In genomic region chr13:94362411-94362909, GRCh38 we compare ENCODE assay signal across 8 cellular contexts.
A peak's percentile ranks its signal among the peaks of the same experiment; 100 is the strongest.
DNase-seq lines count a peak whose midpoint lies in the region; ATAC-seq and TF ChIP-seq lines count a peak whose summit lies in the region.

No MANE protein-coding gene starts in this region.

- H3K4me1 Mint-ChIP-seq in neural progenitor cell: peaks cover 6% of the 10 kb centered on the region

- no peak overlapping the region for H3K4me3 Mint-ChIP-seq in neural progenitor cell

- H3K36me3 Mint-ChIP-seq in neural progenitor cell: no peaks in the 10 kb centered on the region

- H3K27me3 ChIP-seq in PC-9 (ENCODE audit: insufficient read depth, low read depth): no peaks in the 10 kb centered on the region
- no peaks in the 10 kb centered on the region for H3K27me3 ChIP-seq in fibroblast of lung (ENCODE audit: control insufficient read depth, insufficient read depth, low read length)
- no peaks in the 10 kb centered on the region for H3K27me3 ChIP-seq in neural progenitor cell
- no peaks in the 10 kb centered on the region for H3K27me3 ChIP-seq in suprapubic skin

- TF ChIP-seq CTCF in PC-9 (conservative IDR thresholded peaks at IDR 0.05) (peak; percentile 92), fibroblast of lung (conservative IDR thresholded peaks at IDR 0.05 in 1 of 2, IDR thresholded peaks at IDR 0.05 in 1 of 2; ENCODE audit: low read depth in 1 of 2, low read length in 2 of 2) (peak; percentile 80 to 84), neural progenitor cell (IDR thresholded peaks at IDR 0.05) (peak; percentile 92), suprapubic skin (IDR thresholded peaks at IDR 0.05) (peak; percentile 75 to 83)

- H3K4me3 ChIP-seq in PC-9: no peak overlapping the region
- H3K4me3 ChIP-seq in fibroblast of lung (replicated peaks in 1 of 4; ENCODE audit: control extremely low read depth in 1 of 4, insufficient read depth in 1 of 4, low read depth in 3 of 4, low read length in 4 of 4): no peak overlapping the region
- H3K4me3 ChIP-seq in neural progenitor cell: no peak overlapping the region
- no peak overlapping the region for H3K4me3 ChIP-seq in suprapubic skin

- H3K27ac ChIP-seq in PC-9 (no peak overlapping the region), fibroblast of lung (ENCODE audit: insufficient read depth, low read length) (no peak overlapping the region), neural progenitor cell (no peak overlapping the region), suprapubic skin (no peak overlapping the region)

- no peaks in the 10 kb centered on the region for H3K27me3 Mint-ChIP-seq in neural progenitor cell (ENCODE audit: insufficient read depth, low read depth)

- H4K20me1 ChIP-seq in PC-9 (ENCODE audit: insufficient read depth) (no peaks in the 10 kb centered on the region), fibroblast of lung (ENCODE audit: control insufficient read depth, extremely low read depth, insufficient read depth, low read length) (no peaks in the 10 kb centered on the region), neural progenitor cell (ENCODE audit: low read depth) (no peaks in the 10 kb centered on the region)

- H3K4me1 ChIP-seq in PC-9 (replicated peaks; ENCODE audit: insufficient read depth) (no peaks in the 10 kb centered on the region), fibroblast of lung (ENCODE audit: control insufficient read depth, extremely low read depth, insufficient read depth, low read length) (no peaks in the 10 kb centered on the region), neural progenitor cell (no peaks in the 10 kb centered on the region), suprapubic skin (no peaks in the 10 kb centered on the region)

- POLR2A ChIA-PET in PC-9 (lab: Charles Lee; ENCODE audit: unreplicated experiment): no interaction called here

- H3K4me2 ChIP-seq in PC-9 (no peak overlapping the region), fibroblast of lung (ENCODE audit: extremely low read depth, insufficient read depth, low read length) (no peak overlapping the region), neural progenitor cell (no peak overlapping the region)

- H3K27ac Mint-ChIP-seq in neural progenitor cell: no peak overlapping the region

- H3K9me2 ChIP-seq in PC-9 (ENCODE audit: insufficient read depth): no peaks in the 10 kb centered on the region

- BruUV-seq in PC-9 (replicated peaks; lab: Mats Ljungman, UMichigan): no TSS peak

- DNase-seq in ELR (ENCODE audit: low read depth) (peak; percentile 90), KBM-7 (peak; percentile 95), PC-9 (peak; percentile 42 to 67), fibroblast of lung (ENCODE audit: low read depth in 2 of 2) (peak; percentile 87 to 95), neural progenitor cell (ENCODE audit: low spot score) (peak; percentile 84), suprapubic skin (ENCODE audit: low spot score in 2 of 2) (no peak)
- DNase-seq in activated T-cell treated with anti-CD3 and anti-CD28 coated beads, Interleukin-2, amount 50 U/mL, for 1 hour: peak; percentile 40

- no peak overlapping the region for H3K9ac ChIP-seq in fibroblast of lung (ENCODE audit: insufficient read depth, low read length)
- H3K9ac ChIP-seq in neural progenitor cell: no peak overlapping the region

- TF ChIP-seq POLR2A in suprapubic skin (IDR thresholded peaks at IDR 0.05): no peak

- H3K36me3 ChIP-seq in PC-9 (ENCODE audit: low read depth): no peaks in the 10 kb centered on the region
- H3K36me3 ChIP-seq in fibroblast of lung (ENCODE audit: control insufficient read depth, insufficient read depth, low read length): no peaks in the 10 kb centered on the region
- H3K36me3 ChIP-seq in neural progenitor cell: no peaks in the 10 kb centered on the region
- H3K36me3 ChIP-seq in suprapubic skin: no peaks in the 10 kb centered on the region

- H2AFZ ChIP-seq in PC-9 (no peak overlapping the region), fibroblast of lung (ENCODE audit: low read length) (no peak overlapping the region), neural progenitor cell (replicated peaks) (no peak overlapping the region)

- H3F3A ChIP-seq in PC-9 (ENCODE audit: insufficient read depth, low read depth): no peaks in the 10 kb centered on the region
- no peaks in the 10 kb centered on the region for H3F3A ChIP-seq in neural progenitor cell (ENCODE audit: low read depth)

- intact Hi-C loops in PC-9 (cut with micrococcal nuclease; ENCODE audit: unreplicated experiment): loop anchor here (5.0 kb wide), 1 partner anchor 185 kb away; no protein-coding TSS in a partner anchor

- no peak for TF ChIP-seq EP300 in suprapubic skin (IDR thresholded peaks at IDR 0.05)

- CTCF ChIA-PET in PC-9 (lab: Charles Lee): no interaction called here

- H3K9me3 ChIP-seq in PC-9 (ENCODE audit: insufficient read depth, low read depth) (no peaks in the 10 kb centered on the region), fibroblast of lung (ENCODE audit: control insufficient read depth, insufficient read depth, low read depth, low read length) (no peaks in the 10 kb centered on the region), neural progenitor cell (ENCODE audit: low read depth) (no peaks in the 10 kb centered on the region), suprapubic skin (no peaks in the 10 kb centered on the region)

- H3K79me2 ChIP-seq in PC-9 (ENCODE audit: low read depth) (no peaks in the 10 kb centered on the region), fibroblast of lung (ENCODE audit: control insufficient read depth, insufficient read depth, low read length) (no peaks in the 10 kb centered on the region), neural progenitor cell (ENCODE audit: low read depth) (no peaks in the 10 kb centered on the region)

- in situ Hi-C loops in KBM-7 (cut with MboI; ENCODE audit: low pct_unique_long_range_greater_than_20kb, low sequenced_read_pairs): no loop called here

- no peaks in the 10 kb centered on the region for H3K9me3 Mint-ChIP-seq in neural progenitor cell

- WGBS in suprapubic skin: 0% methylated on average over 4 of the region's 4 CpGs

- ATAC-seq in GM21786 (IDR thresholded peaks at IDR 0.05; ENCODE audit: unreplicated experiment): peak; percentile 99

Comparison
In these comparisons a context has a peak if more than half of its experiments do, and no peak if none do; other contexts are left out.
1. DNase-seq: peak in ELR (single experiment), KBM-7 (single experiment), PC-9 (2 of 2), activated T-cell treated with anti-CD3 and anti-CD28 coated beads, Interleukin-2, amount 50 U/mL, for 1 hour (single experiment), fibroblast of lung (2 of 2) and neural progenitor cell (single experiment); none in suprapubic skin (0 of 2).
2. Peak in every context shown above with its lines, with median percentiles within 50 percentile points of each other: CTCF ChIP-seq.